In the genomic region with DNA sequence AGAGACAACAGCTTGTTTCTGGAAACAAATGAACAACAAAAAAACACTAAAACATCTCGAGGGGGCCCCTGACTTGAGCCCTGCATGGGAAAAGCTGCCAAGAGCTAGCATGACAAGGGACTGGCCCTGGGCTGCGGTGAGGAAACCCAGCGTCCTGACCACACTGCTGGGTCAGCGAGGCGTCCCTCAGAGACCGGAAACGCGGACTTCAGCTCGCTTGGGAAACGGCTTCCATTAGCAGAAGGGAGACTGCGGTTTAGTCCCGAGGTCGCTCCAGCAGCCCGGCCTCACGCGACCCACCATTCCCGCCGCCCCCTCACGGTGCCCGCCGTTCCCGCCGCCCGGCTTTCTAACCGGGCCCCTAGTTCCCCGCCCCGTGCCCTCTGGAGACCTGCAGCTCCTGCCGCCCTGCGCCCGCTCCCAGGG, we compare ENCODE assay signal across 8 cellular contexts. TPM values are rescaled to one million over a fixed set of nuclear protein-coding genes. Genes with fewer than 3 reads are reported as not detected.
A peak's percentile ranks its signal among the peaks of the same experiment; 100 is the strongest.
DNase-seq lines count a peak whose midpoint lies in the region; ATAC-seq and TF ChIP-seq lines count a peak whose summit lies in the region.

No MANE protein-coding gene starts in this region.

- H3K27ac ChIP-seq in mammary epithelial cell (ENCODE audit: insufficient read depth, low read depth, low read length) (peak overlapping the region; percentile 87), gastrocnemius medialis (peak overlapping the region; percentile 85 to 90 (median 88))

- H4K20me1 ChIP-seq in mammary epithelial cell (ENCODE audit: insufficient read depth, low read length): no peaks in the 10 kb centered on the region

- H3K36me3 ChIP-seq in BE2C: no peaks in the 10 kb centered on the region
- H3K36me3 ChIP-seq in mammary epithelial cell (ENCODE audit: insufficient read depth, low read length): peaks cover 5% of the 10 kb centered on the region
- no peaks in the 10 kb centered on the region for H3K36me3 ChIP-seq in gastrocnemius medialis

- no peaks in the 10 kb centered on the region for H3K4me1 ChIP-seq in BE2C
- peaks cover 22% of the 10 kb centered on the region for H3K4me1 ChIP-seq in mammary epithelial cell (ENCODE audit: insufficient read depth, low read length)
- peaks cover 4 to 6% of the 10 kb centered on the region in 2 donors for H3K4me1 ChIP-seq in gastrocnemius medialis

- TF ChIP-seq POLR2A in gastrocnemius medialis (IDR thresholded peaks at IDR 0.05): peak in 1 of 2 donors; percentile 40

- no peaks in the 10 kb centered on the region for H3K9me3 ChIP-seq in BE2C
- H3K9me3 ChIP-seq in mammary epithelial cell (replicated peaks; ENCODE audit: insufficient read depth, low read length): no peaks in the 10 kb centered on the region
- no peaks in the 10 kb centered on the region for H3K9me3 ChIP-seq in gastrocnemius medialis

- in situ Hi-C loops in mammary epithelial cell (cut with MboI; ENCODE audit: low sequenced_read_pairs in 2 of 2) (no loop called here), gastrocnemius medialis (cut with MboI; ENCODE audit: low sequenced_read_pairs in 4 of 4) (loop anchor here in 1 of 4 donors (10.0 kb wide), 1 partner anchor 904 kb away; no protein-coding TSS in a partner anchor)

- peak overlapping the region; percentile 95 for H3K9ac ChIP-seq in mammary epithelial cell (ENCODE audit: insufficient read depth, low read length)

- BruUV-seq in mammary epithelial cell (replicated peaks; lab: Mats Ljungman, UMichigan): no TSS peak

- dilution Hi-C loops in mammary epithelial cell (cut with HindIII; ENCODE audit: low sequenced_read_pairs): no loop called here

- DNase-seq in BE2C (no peak), RKO (ENCODE audit: low spot score) (peak; percentile 71), mammary epithelial cell (peak; percentile 59), iPS-NIHi11 (ENCODE audit: low spot score) (peak; percentile 57), gastrocnemius medialis (peak; percentile 48 to 72), DMS114 treated with DMSO at 0.1 percent for 48 hours (lab: John Stamatoyannopoulos, UW; ENCODE audit: unreplicated experiment) (no peak)

- peaks cover 37% of the 10 kb centered on the region for H3K79me2 ChIP-seq in mammary epithelial cell (ENCODE audit: insufficient read depth, low read length)

- TF ChIP-seq CTCF in BE2C (IDR thresholded peaks at IDR 0.05; ENCODE audit: low read depth, low read length) (no peak), mammary epithelial cell (conservative IDR thresholded peaks at IDR 0.05 in 1 of 2, IDR thresholded peaks at IDR 0.05 in 1 of 2; ENCODE audit: extremely low read depth in 1 of 2, insufficient read depth in 1 of 2, low read depth in 1 of 2, low read length in 2 of 2) (no peak), gastrocnemius medialis (IDR thresholded peaks at IDR 0.05 in 4 of 5, conservative IDR thresholded peaks at IDR 0.05 in 1 of 5) (no peak)

- H3K4me2 ChIP-seq in mammary epithelial cell (ENCODE audit: insufficient read depth, low read depth, low read length): peak overlapping the region; percentile 99

- CTCF ChIA-PET in mammary epithelial cell (lab: Charles Lee; ENCODE audit: low non-redundant PET): interaction anchor here (0.7 kb wide), 1 partner anchor 75 kb away, joined by 3 read pairs; no protein-coding TSS in a partner anchor

- intact Hi-C loops in mammary epithelial cell (cut with micrococcal nuclease): loop anchor here (5.0 kb wide), 1 partner anchor 92 kb away; a partner anchor contains a TSS
- intact Hi-C loops in gastrocnemius medialis (cut with DNase I; ENCODE audit: low total_unique reads): loop anchor here (5.0 to 10.0 kb wide), 3 partner anchors 574 to 907 kb away; no protein-coding TSS in a partner anchor

- 0% methylated on average over 7 of the region's 30 CpGs for WGBS in mammary epithelial cell (ENCODE audit: low coverage, missing lambda C conversion rate)

- ATAC-seq in GM18519 (IDR thresholded peaks at IDR 0.05; ENCODE audit: low FRiP score, unreplicated experiment) (peak; percentile 19), HG03039 (IDR thresholded peaks at IDR 0.05; ENCODE audit: unreplicated experiment) (peak; percentile 29), gastrocnemius medialis (peak; percentile 80 to 82)

- peak overlapping the region; percentile 71 for H3K4me3 ChIP-seq in BE2C (ENCODE audit: low read depth, low read length)
- H3K4me3 ChIP-seq in mammary epithelial cell (replicated peaks in 1 of 3; ENCODE audit: insufficient read depth in 1 of 3, low read depth in 2 of 3, low read length in 3 of 3): peak overlapping the region; percentile 83 to 88 (median 88)
- H3K4me3 ChIP-seq in gastrocnemius medialis: peak overlapping the region; percentile 87 to 97 (median 94)

- H3K27me3 ChIP-seq in BE2C (peaks cover 10% of the 10 kb centered on the region), mammary epithelial cell (ENCODE audit: insufficient read depth, low read length) (no peaks in the 10 kb centered on the region), gastrocnemius medialis (no peaks in the 10 kb centered on the region)

- peak overlapping the region; percentile 99 for H2AFZ ChIP-seq in mammary epithelial cell (ENCODE audit: low read depth, low read length)

RNA-seq across cellular contexts. Expression of a gene that starts 0.6 kb away (rescaled TPM):
- polyA plus RNA-seq in BE2C (2012; ENCODE audit: insufficient read depth, insufficient read length, low read depth): 1.2 TPM
- 10 to 100 TPM in 1 of 2 donors, 1 to 10 TPM in 1; 6.7 to 12.1 TPM for total RNA-seq in mammary epithelial cell
- 0.85 TPM for polyA plus RNA-seq in mammary epithelial cell
- 1.2 TPM for polyA minus RNA-seq in mammary epithelial cell
- total RNA-seq in gastrocnemius medialis: 1 to 10 TPM in 2 of 4 donors, under 1 TPM in 1, not detected in 1; 0.16 to 1.7 (median 1.1) TPM

RNA-seq across cellular contexts. Expression of a gene that starts 0.8 kb away (rescaled TPM):
- polyA plus RNA-seq in BE2C (2012; ENCODE audit: insufficient read depth, insufficient read length, low read depth): 0.25 TPM
- 10 to 100 TPM in 1 of 2 donors, 1 to 10 TPM in 1; 8.5 to 17.3 TPM for total RNA-seq in mammary epithelial cell
- 4.3 TPM for polyA plus RNA-seq in mammary epithelial cell
- polyA minus RNA-seq in mammary epithelial cell: 0.31 TPM
- total RNA-seq in gastrocnemius medialis: 1 to 10 TPM in 2 of 4 donors, under 1 TPM in 2; 0.71 to 4.5 (median 1.7) TPM

Comparison
In these comparisons a context has a peak if more than half of its experiments do, and no peak if none do; other contexts are left out.
1. DNase-seq: peak in RKO (single experiment), mammary epithelial cell (single experiment), iPS-NIHi11 (single experiment) and gastrocnemius medialis (2 of 2); none in BE2C (single experiment) and DMS114 treated with DMSO at 0.1 percent for 48 hours (single experiment).
2. ATAC-seq: peak in every context shown above with its lines; median percentile 81 in gastrocnemius medialis; 29 in HG03039; 19 in GM18519.
3. Peak in every context shown above with its lines, with median percentiles within 50 percentile points of each other: H3K4me3 ChIP-seq.